1 cellular context compared by ENCODE assay signal in genomic region chr3:23710555-23710954, GRCh38.
TF ChIP-seq lines count a peak whose summit lies in the region.

No MANE protein-coding gene starts in this region.

TF ChIP-seq in H1, 55 proteins besides CTCF, POLR2A, EP300 and RAD21 (continued from another document):
- TF ChIP-seq TBP (IDR thresholded peaks at IDR 0.05; ENCODE audit: low read depth, low read length) (no peak), PHF8 (conservative IDR thresholded peaks at IDR 0.05; ENCODE audit: low read depth, low read length) (no peak), BACH1 (IDR thresholded peaks at IDR 0.05; ENCODE audit: low read length) (no peak), SIN3A (conservative IDR thresholded peaks at IDR 0.05 in 1 of 2, IDR thresholded peaks at IDR 0.05 in 1 of 2; ENCODE audit: low read depth in 1 of 2, low read length in 2 of 2) (0 out of 4 replicates have a peak, but pooled peaks of 1 of the 2 experiments have one; percentile 64), EGR1 (IDR thresholded peaks at IDR 0.05; ENCODE audit: borderline replicate concordance, low read depth, low read length) (no peak)
